In genomic region chr1:27358038-27358927, GRCh38 we compare ENCODE assay signal across 1 cellular context.
TF ChIP-seq lines count a peak whose summit lies in the region.

No MANE protein-coding gene starts in this region.

TF ChIP-seq in IMR-90, 13 proteins besides CTCF, POLR2A, EP300 and RAD21:
- TF ChIP-seq FOS (IDR thresholded peaks at IDR 0.05; ENCODE audit: low read depth, low read length) (no peak), CHD1 (IDR thresholded peaks at IDR 0.05; ENCODE audit: low read depth, low read length) (no peak), RCOR1 (IDR thresholded peaks at IDR 0.05; ENCODE audit: insufficient replicate concordance, low read length) (no peak), MAZ (IDR thresholded peaks at IDR 0.05; ENCODE audit: borderline replicate concordance, low read depth, low read length) (no peak), RFX5 (IDR thresholded peaks at IDR 0.05; ENCODE audit: low read depth, low read length) (no peak), CEBPB (IDR thresholded peaks at IDR 0.05; ENCODE audit: low read depth, low read length) (no peak), NFE2L2 (IDR thresholded peaks at IDR 0.05; ENCODE audit: low read depth, low read length) (no peak), MXI1 (IDR thresholded peaks at IDR 0.05; ENCODE audit: borderline replicate concordance, low read depth, low read length) (no peak), BHLHE40 (IDR thresholded peaks at IDR 0.05; ENCODE audit: low read depth, low read length) (no peak), SMC3 (IDR thresholded peaks at IDR 0.05; ENCODE audit: low read depth, low read length) (no peak), USF2 (IDR thresholded peaks at IDR 0.05; ENCODE audit: low read depth, low read length) (no peak), MAFK (IDR thresholded peaks at IDR 0.05; ENCODE audit: low read depth, low read length) (no peak)
- TF ChIP-seq, protein P1, sequence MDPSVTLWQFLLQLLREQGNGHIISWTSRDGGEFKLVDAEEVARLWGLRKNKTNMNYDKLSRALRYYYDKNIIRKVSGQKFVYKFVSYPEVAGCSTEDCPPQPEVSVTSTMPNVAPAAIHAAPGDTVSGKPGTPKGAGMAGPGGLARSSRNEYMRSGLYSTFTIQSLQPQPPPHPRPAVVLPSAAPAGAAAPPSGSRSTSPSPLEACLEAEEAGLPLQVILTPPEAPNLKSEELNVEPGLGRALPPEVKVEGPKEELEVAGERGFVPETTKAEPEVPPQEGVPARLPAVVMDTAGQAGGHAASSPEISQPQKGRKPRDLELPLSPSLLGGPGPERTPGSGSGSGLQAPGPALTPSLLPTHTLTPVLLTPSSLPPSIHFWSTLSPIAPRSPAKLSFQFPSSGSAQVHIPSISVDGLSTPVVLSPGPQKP (IDR thresholded peaks at IDR 0.05; ENCODE audit: borderline replicate concordance, low read depth, low read length) = no peak
TF ChIP-seq in IMR-90: peak in this region for 0.
